Comparison of ENCODE assay signal across 24 cellular contexts in the genomic region with DNA sequence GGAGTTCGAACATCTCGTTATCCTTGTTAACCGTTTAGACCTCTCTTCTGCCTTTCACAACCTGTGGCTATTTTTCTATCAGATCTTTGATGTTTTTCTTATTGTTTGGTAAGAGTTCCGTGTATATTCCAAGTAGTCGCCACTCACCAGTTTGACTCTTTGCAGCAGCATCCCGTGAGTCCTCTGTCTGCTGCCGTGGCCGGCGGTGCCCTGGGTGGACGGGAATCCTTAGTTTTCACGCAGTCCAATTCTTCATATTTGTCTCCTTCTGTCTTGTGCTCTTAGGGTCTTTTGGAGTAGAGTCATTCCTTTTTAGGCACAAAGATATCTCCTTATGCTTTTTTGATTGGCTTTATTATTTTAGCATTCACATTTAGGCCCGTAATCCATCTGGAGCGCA.
"Had no signal": no experiment of that assay in that cellular context is flagged by ENCODE, and none has a peak within 500 bp of the region (broad histone marks: within the 10 kb centered on the region; RNA-seq: fewer than 3 reads in every experiment).

No MANE protein-coding gene starts in this region.

- H3K27me3 ChIP-seq: ascending aorta had no signal

- DNase-seq: activated CD4-positive, alpha-beta T cell treated with anti-CD3 and anti-CD28 coated beads for 4 hours; activated CD4-positive, CD25-positive, alpha-beta regulatory T cell; activated CD8-positive, alpha-beta memory T cell treated with anti-CD3 and anti-CD28 coated beads, Interleukin-2, amount 50 U/mL, for 48 hours; activated CD8-positive, alpha-beta T cell treated with anti-CD3 and anti-CD28 coated beads, Interleukin-2, amount 10 ng/mL, durations not matched to agents 7 days and 5 days; activated effector memory CD4-positive, alpha-beta T cell treated with anti-CD3 and anti-CD28 coated beads, Interleukin-2, amount 50 U/mL, for 16 hours; activated naive CD4-positive, alpha-beta T cell treated with Interleukin-2 at 50 U/mL for 16 hours; activated naive CD8-positive, alpha-beta T cell treated with anti-CD3 and anti-CD28 coated beads, Interleukin-2, amount 50 U/mL, for 24 hours; activated T-cell treated with anti-CD3 and anti-CD28 coated beads, Interleukin-2, amount 50 U/mL, for 1 hour; amniotic stem cell; Karpas-422; MM.1S; NCI-H1105; NCI-H1436 treated with DMSO at 0.1 percent for 48 hours; NCI-H187; NCI-H2081; NCI-H446; NCI-H524; SHP77 treated with DMSO at 0.1 percent for 48 hours; T1000 had no signal

- H3K27ac ChIP-seq: ascending aorta, VCaP had no signal

- ATAC-seq: activated CD8-positive, alpha-beta T cell treated with anti-CD3 and anti-CD28 coated beads, Interleukin-2, amount 10 ng/mL, durations not matched to agents 7 days and 5 days; activated naive CD4-positive, alpha-beta T cell treated with anti-CD3 and anti-CD28 coated beads, Interleukin-2, amount 50 U/mL, for 72 hours; activated naive CD8-positive, alpha-beta T cell treated with anti-CD3 and anti-CD28 coated beads, Interleukin-2, amount 50 U/mL, for 24 hours; K562 had no signal

- H3K36me3 ChIP-seq: ascending aorta had no signal

- H3K4me3 Mint-ChIP-seq: activated CD8-positive, alpha-beta T cell treated with anti-CD3 and anti-CD28 coated beads, Interleukin-2, amount 10 ng/mL, durations not matched to agents 7 days and 5 days; activated naive CD8-positive, alpha-beta T cell treated with anti-CD3 and anti-CD28 coated beads, Interleukin-2, amount 50 U/mL, for 24 hours; T-helper 1 cell treated with Interleukin-12 subunit alpha and Interleukin-12 subunit beta and Interleukin-4 antibody, amounts not matched to agents 30 μg/mL and 1 μg/mL, for 36 hours had no signal

- H3K4me3 ChIP-seq: ascending aorta, K562 had no signal

- H3K4me1 ChIP-seq: ascending aorta had no signal

- H3K27ac Mint-ChIP-seq: activated CD8-positive, alpha-beta T cell treated with anti-CD3 and anti-CD28 coated beads, Interleukin-2, amount 10 ng/mL, durations not matched to agents 7 days and 5 days; activated naive CD4-positive, alpha-beta T cell treated with anti-CD3 and anti-CD28 coated beads, Interleukin-2, amount 50 U/mL, for 72 hours; activated naive CD8-positive, alpha-beta T cell treated with anti-CD3 and anti-CD28 coated beads, Interleukin-2, amount 50 U/mL, for 24 hours; T-helper 1 cell treated with Interleukin-12 subunit alpha and Interleukin-12 subunit beta and Interleukin-4 antibody, amounts not matched to agents 30 μg/mL and 1 μg/mL, for 36 hours had no signal

- H3K9me3 ChIP-seq: ascending aorta had no signal
